Comparison of ENCODE assay signal across 29 cellular contexts in the genomic region with DNA sequence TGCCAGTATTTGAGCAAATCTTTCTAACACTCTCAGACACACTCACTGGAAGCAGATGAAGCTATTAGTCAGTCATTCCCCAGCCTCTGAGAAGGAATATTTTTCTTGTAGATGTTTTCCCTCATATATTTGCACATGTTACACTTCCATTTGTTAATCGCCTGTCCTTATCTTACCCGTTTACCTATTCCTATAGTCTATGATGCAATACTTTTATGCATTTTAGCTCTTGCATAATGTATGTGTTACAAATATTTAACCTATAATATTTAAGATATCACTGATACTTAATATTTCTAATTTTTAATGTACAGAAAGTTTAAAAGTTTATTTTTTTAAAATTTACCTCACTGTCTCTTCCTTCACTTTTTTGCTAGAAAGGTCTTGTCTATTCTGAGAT.
"Had no signal": no experiment of that assay in that cellular context is flagged by ENCODE, and none has a peak within 500 bp of the region (broad histone marks: within the 10 kb centered on the region; RNA-seq: fewer than 3 reads in every experiment).

No MANE protein-coding gene starts in this region.

- H3K36me3 ChIP-seq: ascending aorta, breast epithelium, cardiac muscle cell had no signal

- FAIRE-seq: frontal cortex had no signal

- H3K4me3 ChIP-seq: ascending aorta, breast epithelium, cardiac muscle cell, coronary artery, dorsolateral prefrontal cortex had no signal

- DNase-seq: activated CD4-positive, alpha-beta memory T cell treated with anti-CD3 and anti-CD28 coated beads, Interleukin-2, amount 10 ng/mL, durations not matched to agents 7 days and 5 days; activated CD4-positive, alpha-beta T cell treated with anti-CD3 and anti-CD28 coated beads for 1 hour; activated CD4-positive, alpha-beta T cell treated with anti-CD3 and anti-CD28 coated beads for 4 hours; activated CD4-positive, alpha-beta T cell treated with anti-CD3 and anti-CD28 coated beads, Interleukin-2, amount 10 ng/mL, durations not matched to agents 7 days and 5 days; activated CD4-positive, alpha-beta T cell treated with anti-CD3 and anti-CD28 coated beads, Interleukin-2, amount 50 U/mL, for 4 hours; activated CD4-positive, CD25-positive, alpha-beta regulatory T cell; activated CD8-positive, alpha-beta memory T cell treated with anti-CD3 and anti-CD28 coated beads, Interleukin-2, amount 50 U/mL, for 48 hours; activated gamma-delta T cell; activated naive CD4-positive, alpha-beta T cell; activated naive CD4-positive, alpha-beta T cell treated with anti-CD3 and anti-CD28 coated beads, Interleukin-2, amount 10 ng/mL, durations not matched to agents 7 days and 5 days; activated naive CD8-positive, alpha-beta T cell treated with anti-CD3 and anti-CD28 coated beads, Interleukin-2, amount 10 ng/mL, durations not matched to agents 7 days and 5 days; activated T-cell treated with anti-CD3 and anti-CD28 coated beads for 4 hours; activated T-cell treated with anti-CD3 and anti-CD28 coated beads, Interleukin-2, amount 50 U/mL, for 24 hours; activated T-cell treated with anti-CD3 and anti-CD28 coated beads, Interleukin-2, amount 50 U/mL, for 72 hours; central memory CD4-positive, alpha-beta T cell; cerebellar nuclear complex; dorsolateral prefrontal cortex; effector memory CD4-positive, alpha-beta T cell; endodermal cell; foreskin fibroblast; head of caudate nucleus; T-helper 2 cell had no signal

- H3K4me1 ChIP-seq: ascending aorta, breast epithelium had no signal

- H3K9me3 ChIP-seq: ascending aorta, breast epithelium had no signal

- H3K27me3 ChIP-seq: ascending aorta, breast epithelium, cardiac muscle cell, dorsolateral prefrontal cortex had no signal

- H3K27ac ChIP-seq: ascending aorta, breast epithelium, cardiac muscle cell, coronary artery, dorsolateral prefrontal cortex had no signal

- ATAC-seq: activated naive CD4-positive, alpha-beta T cell treated with anti-CD3 and anti-CD28 coated beads, Interleukin-2, amount 50 U/mL, for 72 hours; activated T-cell treated with anti-CD3 and anti-CD28 coated beads, Interleukin-2, amount 50 U/mL, for 72 hours; esophagus mucosa had no signal
